16 cellular contexts compared by ENCODE assay signal in the genomic region with DNA sequence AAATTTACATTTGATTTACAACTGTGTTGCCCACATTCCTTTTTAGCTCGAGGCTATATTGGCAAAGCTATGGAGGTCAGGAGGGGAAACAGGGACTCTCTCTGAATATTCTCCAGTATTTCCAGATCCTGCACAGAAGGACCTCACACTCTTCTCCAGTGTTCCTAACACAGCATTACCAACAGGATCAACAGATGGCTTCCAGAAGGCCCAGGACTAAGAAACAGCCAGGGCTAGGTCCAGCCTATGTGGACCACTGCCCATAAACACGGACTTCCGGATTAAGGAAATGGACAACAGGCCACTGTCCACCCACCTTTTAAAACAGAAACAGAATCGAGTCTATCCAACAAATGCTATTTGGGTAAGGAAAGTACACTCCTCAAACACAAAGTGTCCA.
DNase-seq lines count a peak whose midpoint lies in the region; ATAC-seq, FAIRE-seq and TF ChIP-seq lines count a peak whose summit lies in the region.
"Had no signal": no experiment of that assay in that cellular context is flagged by ENCODE, and none has a peak within 500 bp of the region (broad histone marks: within the 10 kb centered on the region; RNA-seq: fewer than 3 reads in every experiment).

No MANE protein-coding gene starts in this region.

- no TSS peak for BruUV-seq in K562 (replicated peaks; lab: Mats Ljungman, UMichigan)

- H3K27ac Mint-ChIP-seq in nephron progenitor cell: peak overlapping the region; percentile 34
- H3K27ac Mint-ChIP-seq: CD4-positive, CD25-positive, alpha-beta regulatory T cell had no signal

- H3K27me3 ChIP-seq in K562 (ENCODE audit: control insufficient read depth in 2 of 2, insufficient read depth in 2 of 2, low read length in 2 of 2) (no peaks in the 10 kb centered on the region), spleen (replicated peaks in 1 of 7) (no peaks in the 10 kb centered on the region)
- H3K27me3 ChIP-seq: BLaER1 treated with 17β-estradiol and CSF1 and Interleukin-3, amounts not matched to agents 10 nM and 100 nM had no signal

- in situ Hi-C loops in K562 (cut with MboI): no loop called here

- TF ChIP-seq CTCF in K562 (IDR thresholded peaks at IDR 0.05 in 2 of 3, conservative IDR thresholded peaks at IDR 0.05 in 1 of 3; ENCODE audit: insufficient read depth in 2 of 3, low read depth in 1 of 3, low read length in 3 of 3): no peak
- TF ChIP-seq CTCF in nephron progenitor cell (IDR thresholded peaks at IDR 0.05): no peak
- no peak for TF ChIP-seq CTCF in spleen (IDR thresholded peaks at IDR 0.05 in 8 of 11, conservative IDR thresholded peaks at IDR 0.05 in 3 of 11)

- H4K20me1 ChIP-seq in K562 (replicated peaks; ENCODE audit: control insufficient read depth, insufficient read depth, low read length): no peaks in the 10 kb centered on the region

- WGBS in K562 (ENCODE audit: insufficient coverage, low coverage, missing lambda C conversion rate): 70% methylated on average over 4 of the region's 4 CpGs
- WGBS in spleen, 5 donors: 81 to 90% (median 87%) methylated on average over 4 of the region's 4 CpGs

- peak overlapping the region in 1 of 2 experiments; percentile 13; a peak in 1 of 4 replicates for H3K9ac ChIP-seq in K562 (ENCODE audit: insufficient read depth in 1 of 2, low read depth in 2 of 2, low read length in 2 of 2)
- H3K9ac ChIP-seq: BLaER1 treated with 17β-estradiol and CSF1 and Interleukin-3, amounts not matched to agents 10 nM and 100 nM had no signal

- intact Hi-C loops in K562 (cut with micrococcal nuclease) (no loop called here), spleen (cut with DNase I; ENCODE audit: low total_unique reads) (no loop called here)

- H3K4me3 ChIP-seq in K562: no peak overlapping the region
- no peak overlapping the region for H3K4me3 ChIP-seq in spleen
- H3K4me3 ChIP-seq: BLaER1 treated with 17β-estradiol and CSF1 and Interleukin-3, amounts not matched to agents 10 nM and 100 nM; GM12878; HAP-1 had no signal

- no peaks in the 10 kb centered on the region for H3K27me3 Mint-ChIP-seq in nephron progenitor cell (ENCODE audit: low read depth, poor library complexity)
- H3K27me3 Mint-ChIP-seq: CD4-positive, CD25-positive, alpha-beta regulatory T cell had no signal

- CTCF ChIA-PET in K562 (lab: Yijun Ruan, JAX; ENCODE audit: low intra/inter-chr PET ratio): no interaction called here

- H3K4me1 ChIP-seq in K562 (replicated peaks in 1 of 2; ENCODE audit: control insufficient read depth in 2 of 2, insufficient read depth in 2 of 2, low read length in 2 of 2) (peaks cover 0 to 10% of the 10 kb centered on the region in 2 experiments; a peak in 3 of 5 replicates), spleen (no peaks in the 10 kb centered on the region)

- FAIRE-seq in K562 (lab: Jason Lieb, UNC): no peak
- FAIRE-seq: GM12878, GM18507 had no signal

- ATAC-seq in K562 (peak; percentile 47), GM21515 (IDR thresholded peaks at IDR 0.05; ENCODE audit: unreplicated experiment) (no peak), HG02642 (IDR thresholded peaks at IDR 0.05; ENCODE audit: poor library complexity, unreplicated experiment) (no peak)
- ATAC-seq: GM12878 had no signal

- TF ChIP-seq RAD21 in K562 (CRISPR knock-in tag; conservative IDR thresholded peaks at IDR 0.05 in 1 of 2, IDR thresholded peaks at IDR 0.05 in 1 of 2): no peak

- TF ChIP-seq POLR2A in K562 (conservative IDR thresholded peaks at IDR 0.05) (no peak), spleen (IDR thresholded peaks at IDR 0.05) (no peak)

- no peak overlapping the region for H3K4me2 ChIP-seq in K562 (ENCODE audit: insufficient read depth, low read length)
- H3K4me2 ChIP-seq: BLaER1 treated with 17β-estradiol and CSF1 and Interleukin-3, amounts not matched to agents 10 nM and 100 nM had no signal

- peaks cover 5% of the 10 kb centered on the region for H3K4me1 Mint-ChIP-seq in nephron progenitor cell

- no peaks in the 10 kb centered on the region for H3K9me3 Mint-ChIP-seq in nephron progenitor cell

- H3K4me3 Mint-ChIP-seq in nephron progenitor cell: no peak overlapping the region
- H3K4me3 Mint-ChIP-seq: CD4-positive, CD25-positive, alpha-beta regulatory T cell had no signal

- peak; percentile 3 for DNase-seq in EH (ENCODE audit: low read depth)
- DNase-seq in M059J (ENCODE audit: low read depth): peak; percentile 13
- DNase-seq in K562 (ENCODE audit: extremely low read depth in 1 of 4, low spot score in 3 of 4): no peak
- no peak for DNase-seq in nephron progenitor cell
- DNase-seq in activated gamma-delta T cell (lab: John Stamatoyannopoulos, UW): no peak
- DNase-seq in spleen: no peak
- DNase-seq: 8988T; CD4-positive, CD25-positive, alpha-beta regulatory T cell; GOT3 had no signal

- H3K9me1 ChIP-seq in K562 (ENCODE audit: control insufficient read depth, insufficient read depth, low read length): no peaks in the 10 kb centered on the region

- H3K36me3 ChIP-seq in K562 (ENCODE audit: control insufficient read depth, insufficient read depth, low read length) (peaks cover 40% of the 10 kb centered on the region), spleen (peaks cover 0 to 19% (median 0%) of the 10 kb centered on the region in 6 donors)
- H3K36me3 ChIP-seq: HAP-1 had no signal

- peaks cover 63% of the 10 kb centered on the region for H3K79me2 ChIP-seq in K562 (ENCODE audit: control insufficient read depth, insufficient read depth, low read length)

- POLR2A ChIA-PET in K562 (lab: Yijun Ruan, JAX): interaction anchor here (1.9 kb wide), 1 partner anchor 11 kb away, joined by 6 read pairs; no protein-coding TSS in a partner anchor

- H3K36me3 Mint-ChIP-seq in nephron progenitor cell (ENCODE audit: low read depth): peaks cover 22% of the 10 kb centered on the region

- H2AFZ ChIP-seq in K562 (ENCODE audit: low read depth, low read length): no peak overlapping the region

- peak overlapping the region; percentile 21; the same call in 2 of the 3 replicates for H3K27ac ChIP-seq in K562 (ENCODE audit: extremely low read depth, low read depth, low read length)
- no peak overlapping the region for H3K27ac ChIP-seq in spleen
- H3K27ac ChIP-seq: BLaER1 treated with 17β-estradiol and CSF1 and Interleukin-3, amounts not matched to agents 10 nM and 100 nM; HL-60 had no signal

- no peak for TF ChIP-seq EP300 in K562 (IDR thresholded peaks at IDR 0.05; ENCODE audit: low read length)

- no peaks in the 10 kb centered on the region for H3K9me3 ChIP-seq in K562 (replicated peaks; ENCODE audit: control insufficient read depth, insufficient read depth, low read depth, low read length)
- no peaks in the 10 kb centered on the region for H3K9me3 ChIP-seq in spleen
- H3K9me3 ChIP-seq: HAP-1 had no signal

TF ChIP-seq in K562, 482 proteins besides CTCF, POLR2A, EP300 and RAD21:
- no peak for TF ChIP-seq ARHGAP35 (IDR thresholded peaks at IDR 0.05; ENCODE audit: partially characterized antibody)
- no peak for TF ChIP-seq TSC22D4 (tag; IDR thresholded peaks at IDR 0.05)
- no peak for TF ChIP-seq ZNF140 (CRISPR knock-in tag; IDR thresholded peaks at IDR 0.05)
- TF ChIP-seq, protein P1, sequence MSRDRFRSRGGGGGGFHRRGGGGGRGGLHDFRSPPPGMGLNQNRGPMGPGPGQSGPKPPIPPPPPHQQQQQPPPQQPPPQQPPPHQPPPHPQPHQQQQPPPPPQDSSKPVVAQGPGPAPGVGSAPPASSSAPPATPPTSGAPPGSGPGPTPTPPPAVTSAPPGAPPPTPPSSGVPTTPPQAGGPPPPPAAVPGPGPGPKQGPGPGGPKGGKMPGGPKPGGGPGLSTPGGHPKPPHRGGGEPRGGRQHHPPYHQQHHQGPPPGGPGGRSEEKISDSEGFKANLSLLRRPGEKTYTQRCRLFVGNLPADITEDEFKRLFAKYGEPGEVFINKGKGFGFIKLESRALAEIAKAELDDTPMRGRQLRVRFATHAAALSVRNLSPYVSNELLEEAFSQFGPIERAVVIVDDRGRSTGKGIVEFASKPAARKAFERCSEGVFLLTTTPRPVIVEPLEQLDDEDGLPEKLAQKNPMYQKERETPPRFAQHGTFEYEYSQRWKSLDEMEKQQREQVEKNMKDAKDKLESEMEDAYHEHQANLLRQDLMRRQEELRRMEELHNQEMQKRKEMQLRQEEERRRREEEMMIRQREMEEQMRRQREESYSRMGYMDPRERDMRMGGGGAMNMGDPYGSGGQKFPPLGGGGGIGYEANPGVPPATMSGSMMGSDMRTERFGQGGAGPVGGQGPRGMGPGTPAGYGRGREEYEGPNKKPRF (IDR thresholded peaks at IDR 0.05; ENCODE audit: low read depth, low read length): no peak
- TF ChIP-seq, protein P2, sequence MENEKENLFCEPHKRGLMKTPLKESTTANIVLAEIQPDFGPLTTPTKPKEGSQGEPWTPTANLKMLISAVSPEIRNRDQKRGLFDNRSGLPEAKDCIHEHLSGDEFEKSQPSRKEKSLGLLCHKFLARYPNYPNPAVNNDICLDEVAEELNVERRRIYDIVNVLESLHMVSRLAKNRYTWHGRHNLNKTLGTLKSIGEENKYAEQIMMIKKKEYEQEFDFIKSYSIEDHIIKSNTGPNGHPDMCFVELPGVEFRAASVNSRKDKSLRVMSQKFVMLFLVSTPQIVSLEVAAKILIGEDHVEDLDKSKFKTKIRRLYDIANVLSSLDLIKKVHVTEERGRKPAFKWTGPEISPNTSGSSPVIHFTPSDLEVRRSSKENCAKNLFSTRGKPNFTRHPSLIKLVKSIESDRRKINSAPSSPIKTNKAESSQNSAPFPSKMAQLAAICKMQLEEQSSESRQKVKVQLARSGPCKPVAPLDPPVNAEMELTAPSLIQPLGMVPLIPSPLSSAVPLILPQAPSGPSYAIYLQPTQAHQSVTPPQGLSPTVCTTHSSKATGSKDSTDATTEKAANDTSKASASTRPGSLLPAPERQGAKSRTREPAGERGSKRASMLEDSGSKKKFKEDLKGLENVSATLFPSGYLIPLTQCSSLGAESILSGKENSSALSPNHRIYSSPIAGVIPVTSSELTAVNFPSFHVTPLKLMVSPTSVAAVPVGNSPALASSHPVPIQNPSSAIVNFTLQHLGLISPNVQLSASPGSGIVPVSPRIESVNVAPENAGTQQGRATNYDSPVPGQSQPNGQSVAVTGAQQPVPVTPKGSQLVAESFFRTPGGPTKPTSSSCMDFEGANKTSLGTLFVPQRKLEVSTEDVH (IDR thresholded peaks at IDR 0.05; ENCODE audit: low read depth, partially characterized antibody): no peak
- TF ChIP-seq CREBBP (IDR thresholded peaks at IDR 0.05; ENCODE audit: low read depth, low read length): no peak
- TF ChIP-seq TFAM (CRISPR knock-in tag; conservative IDR thresholded peaks at IDR 0.05): no peak
- no peak for TF ChIP-seq KLF6 (CRISPR knock-in tag; IDR thresholded peaks at IDR 0.05; ENCODE audit: borderline replicate concordance)
- TF ChIP-seq FUS (optimal IDR thresholded peaks at IDR 0.05; ENCODE audit: low read depth, low read length): no peak

Comparison
In these comparisons a context has a peak if more than half of its experiments do, and no peak if none do; other contexts are left out.
1. DNase-seq: peak in EH (single experiment) and M059J (single experiment); none in K562 (0 of 4), nephron progenitor cell (single experiment), activated gamma-delta T cell (single experiment) and spleen (single experiment).